22 cellular contexts compared by ENCODE assay signal in the genomic region with DNA sequence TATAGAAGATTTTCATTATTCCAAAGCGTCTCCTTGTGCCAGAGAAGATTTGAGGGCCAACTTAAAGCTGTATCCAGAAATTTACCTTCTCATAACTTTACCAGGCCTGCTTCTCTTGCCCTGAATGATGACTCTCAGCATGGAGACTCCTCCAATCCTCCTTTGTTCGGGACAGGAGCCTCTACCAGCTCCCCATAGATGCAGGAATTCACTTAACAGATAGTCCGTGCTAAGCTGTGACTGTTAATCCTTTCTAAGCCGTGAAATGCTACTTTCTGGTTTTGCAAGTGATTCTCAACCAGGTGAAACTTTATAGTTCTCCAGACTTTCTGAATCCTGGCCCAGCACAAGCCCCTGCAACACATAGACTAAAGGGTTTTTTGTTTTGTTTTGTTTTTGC. TPM values are rescaled to one million over a fixed set of nuclear protein-coding genes. Genes with fewer than 3 reads are reported as not detected.
DNase-seq lines count a peak whose midpoint lies in the region; ATAC-seq, FAIRE-seq and TF ChIP-seq lines count a peak whose summit lies in the region.
"Had no signal": no experiment of that assay in that cellular context is flagged by ENCODE, and none has a peak within 500 bp of the region (broad histone marks: within the 10 kb centered on the region; RNA-seq: fewer than 3 reads in every experiment).

No MANE protein-coding gene starts in this region.

- H3K9ac ChIP-seq in mesendoderm (ENCODE audit: low read length) (no peak overlapping the region), kidney (ENCODE audit: low read length in 2 of 2) (no peak overlapping the region)
- H3K9ac ChIP-seq: BLaER1 had no signal

- BruUV-seq in Caco-2 (replicated peaks; lab: Mats Ljungman, UMichigan), result no TSS peak

- no peak overlapping the region for H3K27ac Mint-ChIP-seq in Caco-2 (ENCODE audit: unreplicated experiment)
- H3K27ac Mint-ChIP-seq: B cell; CD4-positive, CD25-positive, alpha-beta regulatory T cell; CD8-positive, alpha-beta T cell; GM23338; HFFc6 had no signal

- no peak overlapping the region for H3K56ac ChIP-seq in mesendoderm (ENCODE audit: low read length)

- no peaks in the 10 kb centered on the region for H3K36me3 Mint-ChIP-seq in Caco-2 (ENCODE audit: insufficient read depth, unreplicated experiment)
- H3K36me3 Mint-ChIP-seq: CD4-positive, CD25-positive, alpha-beta regulatory T cell; CD8-positive, alpha-beta T cell had no signal

- no peak overlapping the region for H4K8ac ChIP-seq in mesendoderm (ENCODE audit: low read depth, low read length)

- H2BK5ac ChIP-seq in mesendoderm (ENCODE audit: low read length), result no peak overlapping the region

- no peak overlapping the region for H2AK5ac ChIP-seq in mesendoderm (ENCODE audit: low read length)

- H3K27me3 ChIP-seq in mesendoderm (ENCODE audit: insufficient read depth, low read length, poor library complexity) (no peaks in the 10 kb centered on the region), Caco-2 (replicated peaks; ENCODE audit: control insufficient read depth, insufficient read depth, low read length) (no peaks in the 10 kb centered on the region)
- H3K27me3 ChIP-seq: BLaER1 had no signal

- FAIRE-seq in kidney (lab: Jason Lieb, UNC), result no peak
- FAIRE-seq: A204.1, GM12891, GM18507 had no signal

- no peak for ATAC-seq in left cardiac atrium
- ATAC-seq: CD8-positive, alpha-beta T cell; GM23338 had no signal

- H3K27me3 Mint-ChIP-seq in Caco-2 (ENCODE audit: insufficient read depth, unreplicated experiment), result peaks cover 20% of the 10 kb centered on the region

- H3K9me3 Mint-ChIP-seq in Caco-2 (ENCODE audit: unreplicated experiment), result peaks cover 2% of the 10 kb centered on the region
- H3K9me3 Mint-ChIP-seq: CD4-positive, CD25-positive, alpha-beta regulatory T cell; CD8-positive, alpha-beta T cell; GM23338; HFFc6 had no signal

- WGBS in mesendoderm (ENCODE audit: extremely low coverage, insufficient coverage, low lambda C conversion rate), result no CpG with 5 or more reads among the region's 4 CpGs

- no peak overlapping the region for H3K23ac ChIP-seq in mesendoderm (ENCODE audit: low read length)

- H3K9me3 ChIP-seq in Caco-2 (no peaks in the 10 kb centered on the region), kidney (ENCODE audit: control insufficient read depth in 1 of 2, low read length in 2 of 2) (no peaks in the 10 kb centered on the region)
- H3K9me3 ChIP-seq: BLaER1, HAP-1 had no signal

- H3K4me1 ChIP-seq in mesendoderm (ENCODE audit: control insufficient read depth, low read depth, low read length) (no peaks in the 10 kb centered on the region), Caco-2 (no peaks in the 10 kb centered on the region), kidney (ENCODE audit: control insufficient read depth in 1 of 2, insufficient read depth in 1 of 2, low read depth in 1 of 2, low read length in 2 of 2) (no peaks in the 10 kb centered on the region)
- H3K4me1 ChIP-seq: BLaER1, HAP-1 had no signal

- H3K4me3 ChIP-seq in mesendoderm (ENCODE audit: low read length) (no peak overlapping the region), Caco-2 (ENCODE audit: low read depth, low read length) (no peak overlapping the region), kidney (ENCODE audit: low read length in 2 of 2) (no peak overlapping the region)
- H3K4me3 ChIP-seq: BLaER1, GM23338, HAP-1 had no signal

- DNase-seq in D341Med (ENCODE audit: low spot score) (peak; percentile 34), NCI-H82 treated with DMSO at 0.1 percent for 48 hours (lab: John Stamatoyannopoulos, UW; ENCODE audit: unreplicated experiment) (peak; percentile 64), mesendoderm (peak; percentile 61), Caco-2 (no peak), kidney (no peak), left cardiac atrium (no peak)
- DNase-seq: CD4-positive, CD25-positive, alpha-beta regulatory T cell; CD8-positive, alpha-beta T cell; DMS53; DMS79 treated with DMSO at 0.1 percent for 48 hours; GF-D8; HFFc6 had no signal

- intact Hi-C loops in Caco-2 (cut with micrococcal nuclease; ENCODE audit: unreplicated experiment) (no loop called here), kidney (cut with DNase I) (no loop called here), left cardiac atrium (cut with DNase I) (no loop called here)

- H3K4me3 Mint-ChIP-seq in Caco-2 (ENCODE audit: unreplicated experiment), result no peak overlapping the region
- H3K4me3 Mint-ChIP-seq: B cell; CD4-positive, CD25-positive, alpha-beta regulatory T cell; CD8-positive, alpha-beta T cell; GM23338; HFFc6 had no signal

- H2BK15ac ChIP-seq in mesendoderm (replicated peaks; ENCODE audit: low read depth), result no peak overlapping the region

- no peak overlapping the region for H3K4ac ChIP-seq in mesendoderm (ENCODE audit: low read depth, low read length)

- no peak overlapping the region for H3K4me2 ChIP-seq in mesendoderm (ENCODE audit: low read length)
- H3K4me2 ChIP-seq: BLaER1, GM23338 had no signal

- H3K4me1 Mint-ChIP-seq in Caco-2 (ENCODE audit: low read depth, unreplicated experiment), result no peaks in the 10 kb centered on the region
- H3K4me1 Mint-ChIP-seq: B cell; CD4-positive, CD25-positive, alpha-beta regulatory T cell had no signal

- H3K18ac ChIP-seq in mesendoderm (ENCODE audit: low read length), result no peak overlapping the region

- TF ChIP-seq CTCF in Caco-2 (IDR thresholded peaks at IDR 0.05; ENCODE audit: insufficient read depth in 1 of 2, low read depth in 1 of 2, low read length in 1 of 2, severe bottlenecking in 1 of 2, unreplicated experiment in 1 of 2) (no peak), kidney (IDR thresholded peaks at IDR 0.05; ENCODE audit: borderline replicate concordance, extremely low read depth, insufficient read depth) (no peak)

- H3K79me1 ChIP-seq in mesendoderm (ENCODE audit: low read length), result no peaks in the 10 kb centered on the region

- no peak overlapping the region for H3K27ac ChIP-seq in mesendoderm (ENCODE audit: low read depth, low read length)
- H3K27ac ChIP-seq in kidney (ENCODE audit: low read depth in 2 of 2, low read length in 2 of 2), result no peak overlapping the region
- H3K27ac ChIP-seq: 22Rv1, BLaER1, C4-2B had no signal

- POLR2A ChIA-PET in Caco-2 (lab: Charles Lee), result no interaction called here

- H2BK120ac ChIP-seq in mesendoderm (ENCODE audit: low read depth, low read length), result no peak overlapping the region

- CTCF ChIA-PET in Caco-2 (lab: Charles Lee), result no interaction called here

- no peaks in the 10 kb centered on the region for H3K79me2 ChIP-seq in mesendoderm (ENCODE audit: control insufficient read depth, insufficient read depth, low read length)

- H3K36me3 ChIP-seq in mesendoderm (ENCODE audit: control insufficient read depth, insufficient read depth, low read length) (no peaks in the 10 kb centered on the region), Caco-2 (ENCODE audit: control insufficient read depth, insufficient read depth, low read length) (no peaks in the 10 kb centered on the region), kidney (ENCODE audit: control insufficient read depth in 1 of 2, insufficient read depth in 2 of 2, low read length in 2 of 2) (no peaks in the 10 kb centered on the region)
- H3K36me3 ChIP-seq: BLaER1, HAP-1 had no signal

- no peak overlapping the region for H4K5ac ChIP-seq in mesendoderm (ENCODE audit: low read length)

RNA-seq across cellular contexts. Expression of a gene that starts 31.8 kb away (rescaled TPM):
- polyA plus RNA-seq in mesendoderm (2013, experiment 1 of 2), result 0.67 TPM
- polyA plus RNA-seq in mesendoderm (2013, experiment 2 of 2), result 0.67 TPM
- total RNA-seq in Caco-2 (2022), result 4.0 and 5.1 TPM in 2 replicates
- 12.6 TPM for total RNA-seq in kidney
- 1.2 TPM for polyA plus RNA-seq in kidney (ENCODE audit: insufficient read depth, low read depth, low replicate concordance)
- 10 to 100 TPM; 18.3 to 25.4 TPM for total RNA-seq in left cardiac atrium
- total RNA-seq: B cell; CD8-positive, alpha-beta T cell; Daoy had no signal

Comparison
In these comparisons a context has a peak if more than half of its experiments do, and no peak if none do; other contexts are left out.
1. DNase-seq: peak in D341Med (single experiment), NCI-H82 treated with DMSO at 0.1 percent for 48 hours (single experiment) and mesendoderm (single experiment); none in Caco-2 (0 of 2), kidney (single experiment) and left cardiac atrium (single experiment).